ENCODE assay signal across 8 cellular contexts in the genomic region with DNA sequence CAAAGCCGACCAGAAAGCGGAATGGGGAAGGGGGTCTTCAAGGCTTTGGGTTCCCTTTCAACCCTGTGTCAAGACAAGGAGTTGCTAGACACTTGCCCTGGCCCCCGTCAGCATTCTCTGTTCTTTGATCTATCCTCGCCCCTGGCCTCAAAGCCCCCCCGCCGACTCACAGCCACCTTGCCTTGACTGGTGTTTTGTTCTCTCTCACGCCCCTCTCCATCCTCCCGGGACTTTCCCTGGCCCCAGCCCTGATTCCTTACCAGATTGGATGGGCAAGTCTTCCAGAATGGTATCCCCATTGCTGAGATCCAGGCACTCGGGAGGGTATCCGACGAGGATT. TPM values are rescaled to one million over a fixed set of nuclear protein-coding genes. Genes with fewer than 3 reads are reported as not detected.
A peak's percentile ranks its signal among the peaks of the same experiment; 100 is the strongest.
DNase-seq lines count a peak whose midpoint lies in the region; ATAC-seq, FAIRE-seq and TF ChIP-seq lines count a peak whose summit lies in the region.

No MANE protein-coding gene starts in this region.

- no TSS peak for BruUV-seq in Caco-2 (replicated peaks; lab: Mats Ljungman, UMichigan)

- in situ Hi-C loops in HAP-1 (cut with MboI; ENCODE audit: low sequenced_read_pairs) = no loop called here

- FAIRE-seq in GM19239 (lab: Jason Lieb, UNC) = no peak

- H3K79me2 ChIP-seq in MM.1S (ENCODE audit: low read length) = peaks cover 54% of the 10 kb centered on the region

- POLR2A ChIA-PET in Caco-2 (lab: Charles Lee) = interaction anchor here (0.5 to 1.8 kb wide), 2 partner anchors 18 to 116 kb away, joined by 3 to 4 read pairs; a partner anchor contains a TSS

- CTCF ChIA-PET in Caco-2 (lab: Charles Lee) = interaction anchor here (1.7 kb wide), 1 partner anchor 18 kb away, joined by 12 read pairs; a partner anchor contains a TSS

- H3K4me3 Mint-ChIP-seq in Caco-2 (ENCODE audit: unreplicated experiment) = peak overlapping the region; percentile 94

- H3K27ac Mint-ChIP-seq in Caco-2 (ENCODE audit: unreplicated experiment) = peak overlapping the region; percentile 97

- no peaks in the 10 kb centered on the region for H4K20me1 ChIP-seq in MM.1S (ENCODE audit: insufficient read depth, low read length)

- peaks cover 46% of the 10 kb centered on the region for H3K36me3 Mint-ChIP-seq in Caco-2 (ENCODE audit: insufficient read depth, unreplicated experiment)

- H3K4me1 ChIP-seq in Caco-2 (peaks cover 22% of the 10 kb centered on the region), MM.1S (ENCODE audit: low read length) (peaks cover 33% of the 10 kb centered on the region), mesodermal cell (ENCODE audit: control insufficient read depth, insufficient read depth, low read length, poor library complexity, severe bottlenecking) (peaks cover 4% of the 10 kb centered on the region), HAP-1 (no peaks in the 10 kb centered on the region; the same call in 1 of the 2 replicates)

- no peak for ATAC-seq in GM18858 (IDR thresholded peaks at IDR 0.05; ENCODE audit: unreplicated experiment)

- intact Hi-C loops in Caco-2 (cut with micrococcal nuclease; ENCODE audit: unreplicated experiment) = loop anchor here (2.0 kb wide), 2 partner anchors 18 to 38 kb away; a partner anchor contains a TSS

- no peaks in the 10 kb centered on the region for H3K9me2 ChIP-seq in MM.1S (replicated peaks; ENCODE audit: insufficient read depth, low read length)

- H3K9me3 Mint-ChIP-seq in Caco-2 (ENCODE audit: unreplicated experiment) = no peaks in the 10 kb centered on the region

- H3K27ac ChIP-seq in MM.1S (ENCODE audit: low read length) = peak overlapping the region; percentile 50
- H3K27ac ChIP-seq in mesodermal cell (ENCODE audit: low read depth, low read length, severe bottlenecking) = peak overlapping the region; percentile 93

- TF ChIP-seq CTCF in Caco-2 (IDR thresholded peaks at IDR 0.05; ENCODE audit: insufficient read depth in 1 of 2, low read depth in 1 of 2, low read length in 1 of 2, severe bottlenecking in 1 of 2, unreplicated experiment in 1 of 2) = no peak
- TF ChIP-seq CTCF in MM.1S (IDR thresholded peaks at IDR 0.05; ENCODE audit: low read length) = no peak
- TF ChIP-seq CTCF in cardiac fibroblast (IDR thresholded peaks at IDR 0.05; ENCODE audit: low read depth, low read length) = no peak

- 0 to 2% methylated on average over 11 of the region's 11 CpGs for WGBS in mesodermal cell (ENCODE audit: insufficient coverage in 2 of 2), 2 experiments

- H3K4me1 Mint-ChIP-seq in Caco-2 (ENCODE audit: low read depth, unreplicated experiment) = peaks cover 15% of the 10 kb centered on the region

- H3F3A ChIP-seq in MM.1S (ENCODE audit: insufficient read depth, low read length) = peaks cover 38% of the 10 kb centered on the region

- H3K36me3 ChIP-seq in Caco-2 (ENCODE audit: control insufficient read depth, insufficient read depth, low read length) (0 out of 2 replicates have a peak, but pooled peaks cover 1% of the 10 kb centered on the region), MM.1S (replicated peaks; ENCODE audit: insufficient read depth, low read length) (peaks cover 12% of the 10 kb centered on the region; the same call in 1 of the 2 replicates), mesodermal cell (ENCODE audit: control insufficient read depth, insufficient read depth, low read length) (peaks cover 26% of the 10 kb centered on the region), HAP-1 (replicated peaks) (no peaks in the 10 kb centered on the region)

- H3K27me3 ChIP-seq in Caco-2 (replicated peaks; ENCODE audit: control insufficient read depth, insufficient read depth, low read length) (no peaks in the 10 kb centered on the region), MM.1S (replicated peaks; ENCODE audit: insufficient read depth, low read length) (no peaks in the 10 kb centered on the region), HAP-1 (ENCODE audit: low read depth) (no peaks in the 10 kb centered on the region)

- H3K27me3 Mint-ChIP-seq in Caco-2 (ENCODE audit: insufficient read depth, unreplicated experiment) = no peaks in the 10 kb centered on the region

- H3K4me3 ChIP-seq in Caco-2 (ENCODE audit: low read depth, low read length) = peak overlapping the region; percentile 73
- peak overlapping the region; percentile 94 for H3K4me3 ChIP-seq in MM.1S (ENCODE audit: low read length)
- peak overlapping the region; percentile 96 to 97 for H3K4me3 ChIP-seq in cardiac fibroblast (replicated peaks in 1 of 2; ENCODE audit: low read depth in 2 of 2, low read length in 2 of 2)
- peak overlapping the region; percentile 97 for H3K4me3 ChIP-seq in mesodermal cell (ENCODE audit: extremely low read depth, insufficient read depth, low read length, poor library complexity, severe bottlenecking)
- no peak overlapping the region for H3K4me3 ChIP-seq in HAP-1

- peak overlapping the region; percentile 82 for H3K9ac ChIP-seq in MM.1S (ENCODE audit: low read length)

- no peaks in the 10 kb centered on the region for H3K9me3 ChIP-seq in Caco-2
- H3K9me3 ChIP-seq in MM.1S (replicated peaks; ENCODE audit: insufficient read depth, low read length) = no peaks in the 10 kb centered on the region
- no peaks in the 10 kb centered on the region for H3K9me3 ChIP-seq in mesodermal cell (ENCODE audit: control insufficient read depth, low read length)
- H3K9me3 ChIP-seq in HAP-1 = no peaks in the 10 kb centered on the region

- DNase-seq in Caco-2 (no peak), MM.1S (peak; percentile 19), cardiac fibroblast (ENCODE audit: low read depth in 2 of 2) (no peak), KG1 (lab: John Stamatoyannopoulos, UW) (no peak), HAP-1 (ENCODE audit: low spot score in 2 of 2) (no peak), GM19239 (ENCODE audit: insufficient read length, low spot score) (no peak)

- peak overlapping the region; percentile 69 for H3K4me2 ChIP-seq in MM.1S (ENCODE audit: low read depth, low read length)

- H2AFZ ChIP-seq in MM.1S (ENCODE audit: low read length) = peak overlapping the region; percentile 83

RNA-seq across cellular contexts. Expression of a gene that starts 0.6 kb away (rescaled TPM):
- 11.8 and 11.9 TPM in 2 replicates for total RNA-seq in Caco-2 (2022)
- polyA plus RNA-seq in mesodermal cell (2013, experiment 1 of 2) = 11.7 TPM
- 9.9 TPM for polyA plus RNA-seq in mesodermal cell (2013, experiment 2 of 2)

RNA-seq across cellular contexts. Expression of a gene that starts 2.7 kb away (rescaled TPM):
- 36.4 and 38.9 TPM in 2 replicates for total RNA-seq in Caco-2 (2022)
- polyA plus RNA-seq in mesodermal cell (2013, experiment 1 of 2) = 5.8 TPM
- polyA plus RNA-seq in mesodermal cell (2013, experiment 2 of 2) = 3.9 TPM

RNA-seq across cellular contexts. Expression of a gene that starts 17.8 kb away (rescaled TPM):
- 8.7 and 10.4 TPM in 2 replicates for total RNA-seq in Caco-2 (2022)
- polyA plus RNA-seq in mesodermal cell (2013, experiment 1 of 2) = 0.26 TPM
- 0.35 TPM for polyA plus RNA-seq in mesodermal cell (2013, experiment 2 of 2)

RNA-seq across cellular contexts. Expression of a gene that starts 38.3 kb away (rescaled TPM):
- total RNA-seq in Caco-2 (2022) = 93.0 and 99.8 TPM in 2 replicates
- 0.44 TPM for polyA plus RNA-seq in mesodermal cell (2013, experiment 1 of 2)
- polyA plus RNA-seq in mesodermal cell (2013, experiment 2 of 2) = 1.3 TPM

RNA-seq across cellular contexts. Expression of a gene that starts 53.6 kb away (rescaled TPM):
- 10.6 and 12.7 TPM in 2 replicates for total RNA-seq in Caco-2 (2022)
- not detected for polyA plus RNA-seq in mesodermal cell (2013, experiment 1 of 2)
- polyA plus RNA-seq in mesodermal cell (2013, experiment 2 of 2) = not detected
